In genomic region chr4:180832086-180832485, GRCh38 we compare ENCODE assay signal across 16 cellular contexts.
DNase-seq lines count a peak whose midpoint lies in the region; ATAC-seq, FAIRE-seq and TF ChIP-seq lines count a peak whose summit lies in the region.
"Had no signal": no experiment of that assay in that cellular context is flagged by ENCODE, and none has a peak within 500 bp of the region (broad histone marks: within the 10 kb centered on the region; RNA-seq: fewer than 3 reads in every experiment).

No MANE protein-coding gene starts in this region.

- no peaks in the 10 kb centered on the region for H3K9me3 ChIP-seq in astrocyte (ENCODE audit: insufficient read depth, low read depth, low read length)
- H3K9me3 ChIP-seq: heart right ventricle, left ventricle myocardium inferior had no signal

- H3K36me3 Mint-ChIP-seq in astrocyte (ENCODE audit: low read depth, unreplicated experiment): no peaks in the 10 kb centered on the region
- no peaks in the 10 kb centered on the region for H3K36me3 Mint-ChIP-seq in nephron progenitor cell (ENCODE audit: low read depth)

- no peak overlapping the region for H2AFZ ChIP-seq in astrocyte (ENCODE audit: low read depth, low read length)

- no peak overlapping the region for H3K9ac ChIP-seq in astrocyte (ENCODE audit: low read length)

- peaks cover 6% of the 10 kb centered on the region for H3K4me1 ChIP-seq in astrocyte (ENCODE audit: insufficient read depth, low read length)
- H3K4me1 ChIP-seq: left ventricle myocardium inferior had no signal

- H3K27me3 Mint-ChIP-seq in astrocyte (ENCODE audit: low read depth, unreplicated experiment) (no peaks in the 10 kb centered on the region), nephron progenitor cell (ENCODE audit: low read depth, poor library complexity) (no peaks in the 10 kb centered on the region)
- H3K27me3 Mint-ChIP-seq: activated B cell treated with CpG ODN at 0.5 μM for 24 hours; effector memory CD8-positive, alpha-beta T cell had no signal

- intact Hi-C loops in left ventricle myocardium superior (cut with micrococcal nuclease): no loop called here

- in situ Hi-C loops in GM13976 (cut with MboI; ENCODE audit: low sequenced_read_pairs, unreplicated experiment): no loop called here

- no peaks in the 10 kb centered on the region for H3K79me2 ChIP-seq in astrocyte (ENCODE audit: insufficient read depth, low read length)

- H3K27ac ChIP-seq in astrocyte (ENCODE audit: low read depth, low read length): no peak overlapping the region
- H3K27ac ChIP-seq: heart right ventricle, left ventricle myocardium inferior had no signal

- H3K4me2 ChIP-seq in astrocyte (ENCODE audit: low read length): no peak overlapping the region

- H3K4me3 Mint-ChIP-seq in astrocyte (ENCODE audit: unreplicated experiment) (no peak overlapping the region), nephron progenitor cell (no peak overlapping the region)
- H3K4me3 Mint-ChIP-seq: activated B cell treated with CpG ODN at 0.5 μM for 24 hours; effector memory CD8-positive, alpha-beta T cell had no signal

- no peak overlapping the region for H3K4me3 ChIP-seq in astrocyte (ENCODE audit: insufficient read depth, low read depth, low read length)
- H3K4me3 ChIP-seq: heart right ventricle, left ventricle myocardium inferior had no signal

- no peaks in the 10 kb centered on the region for H3K9me3 Mint-ChIP-seq in astrocyte (ENCODE audit: unreplicated experiment)
- H3K9me3 Mint-ChIP-seq in nephron progenitor cell: no peaks in the 10 kb centered on the region
- H3K9me3 Mint-ChIP-seq: activated B cell treated with CpG ODN at 0.5 μM for 24 hours had no signal

- H4K20me1 ChIP-seq in astrocyte (ENCODE audit: insufficient read depth, low read length): no peaks in the 10 kb centered on the region

- peaks cover 18% of the 10 kb centered on the region for H3K4me1 Mint-ChIP-seq in astrocyte (ENCODE audit: low read depth, unreplicated experiment)
- H3K4me1 Mint-ChIP-seq in nephron progenitor cell: peaks cover 14% of the 10 kb centered on the region
- H3K4me1 Mint-ChIP-seq: activated B cell treated with CpG ODN at 0.5 μM for 24 hours had no signal

- TF ChIP-seq CTCF in GM12872 (IDR thresholded peaks at IDR 0.05; ENCODE audit: insufficient read depth, low read depth, low read length): peak; percentile 21; the same call in 1 of the 3 replicates
- TF ChIP-seq CTCF in astrocyte (IDR thresholded peaks at IDR 0.05; ENCODE audit: insufficient read depth, low read depth, low read length): peak; percentile 20
- TF ChIP-seq CTCF in nephron progenitor cell (IDR thresholded peaks at IDR 0.05): peak; percentile 16
- TF ChIP-seq CTCF in GM10266 (IDR thresholded peaks at IDR 0.05; ENCODE audit: control insufficient read depth, insufficient read depth, low read depth, missing control alignments): no peak
- no peak for TF ChIP-seq CTCF in GM13976 (IDR thresholded peaks at IDR 0.05; ENCODE audit: borderline replicate concordance, control extremely low read depth, extremely low read depth, insufficient read depth, missing control alignments)

- no peak for FAIRE-seq in astrocyte (lab: Jason Lieb, UNC)

- H3K27ac Mint-ChIP-seq in astrocyte (ENCODE audit: unreplicated experiment) (no peak overlapping the region), nephron progenitor cell (no peak overlapping the region)
- H3K27ac Mint-ChIP-seq: activated B cell treated with CpG ODN at 0.5 μM for 24 hours; effector memory CD8-positive, alpha-beta T cell had no signal

- DNase-seq in Kasumi-1 (lab: John Stamatoyannopoulos, UW): peak; percentile 7 to 20
- DNase-seq in astrocyte (ENCODE audit: low read depth): no peak
- no peak for DNase-seq in nephron progenitor cell
- DNase-seq in left ventricle myocardium superior: no peak
- no peak for DNase-seq in GM10266 (ENCODE audit: extremely low spot score)
- DNase-seq in GM13976 (ENCODE audit: low spot score): no peak
- DNase-seq: activated B cell treated with CpG ODN at 0.5 μM for 24 hours; amygdala; effector memory CD8-positive, alpha-beta T cell; GOT3; heart right ventricle; left ventricle myocardium inferior; NCI-H1436; NCI-H526; substantia nigra had no signal

- no peak for ATAC-seq in left ventricle myocardium superior
- ATAC-seq: effector memory CD8-positive, alpha-beta T cell; heart right ventricle had no signal

- H3K27me3 ChIP-seq in astrocyte (ENCODE audit: insufficient read depth, low read length): no peaks in the 10 kb centered on the region
- H3K27me3 ChIP-seq: heart right ventricle had no signal

- no peaks in the 10 kb centered on the region for H3K36me3 ChIP-seq in astrocyte (ENCODE audit: insufficient read depth, low read length)
- H3K36me3 ChIP-seq: heart right ventricle, left ventricle myocardium inferior had no signal

Comparison
In these comparisons a context has a peak if more than half of its experiments do, and no peak if none do; other contexts are left out.
1. CTCF ChIP-seq: peak in GM12872 (single experiment), astrocyte (single experiment) and nephron progenitor cell (single experiment); none in GM10266 (single experiment) and GM13976 (single experiment).
2. DNase-seq: peak in Kasumi-1 (2 of 2); none in astrocyte (single experiment), nephron progenitor cell (single experiment), left ventricle myocardium superior (single experiment), GM10266 (single experiment) and GM13976 (single experiment).